In genomic region chr12:115037830-115038229, GRCh38 we compare ENCODE assay signal across 19 cellular contexts.
"Had no signal": no experiment of that assay in that cellular context is flagged by ENCODE, and none has a peak within 500 bp of the region (broad histone marks: within the 10 kb centered on the region; RNA-seq: fewer than 3 reads in every experiment).

No MANE protein-coding gene starts in this region.

- ATAC-seq: activated naive CD4-positive, alpha-beta T cell treated with anti-CD3 and anti-CD28 coated beads, Interleukin-2, amount 50 U/mL, for 72 hours; activated T-cell treated with anti-CD3 and anti-CD28 coated beads, Interleukin-2, amount 50 U/mL, for 72 hours; body of pancreas; pancreas had no signal

- H3K27me3 ChIP-seq: body of pancreas, pancreas, transverse colon had no signal

- H3K36me3 ChIP-seq: pancreas, transverse colon had no signal

- FAIRE-seq: pancreas had no signal

- H3K4me3 ChIP-seq: body of pancreas, pancreas, SK-N-MC, skin epidermis, transverse colon had no signal

- DNase-seq: activated CD4-positive, alpha-beta T cell treated with anti-CD3 and anti-CD28 coated beads, Interleukin-2, amount 10 ng/mL, durations not matched to agents 7 days and 5 days; activated CD8-positive, alpha-beta memory T cell treated with anti-CD3 and anti-CD28 coated beads, Interleukin-2, amount 50 U/mL, for 48 hours; activated gamma-delta T cell; activated T-cell treated with anti-CD3 and anti-CD28 coated beads, Interleukin-2, amount 50 U/mL, for 72 hours; amygdala; body of pancreas; effector memory CD4-positive, alpha-beta T cell; hypothalamus; pancreas; stimulated activated CD4-positive, alpha-beta T cell treated with anti-CD3 and anti-CD28 coated beads, Interleukin-4, amount 100 ng/mL, for 24 hours; stimulated activated naive CD4-positive, alpha-beta T cell; substantia nigra; T-helper 9 cell; transverse colon had no signal

- H3K27me3 Mint-ChIP-seq: activated CD4-positive, alpha-beta T cell treated with anti-CD3 and anti-CD28 coated beads, Interleukin-2, amount 10 ng/mL, durations not matched to agents 7 days and 5 days; dendritic cell treated with granulocyte-macrophage colony-stimulating factor and Interleukin-4, amounts not matched to agents 40 ng/mL and 50 ng/mL, for 4 days had no signal

- H3K4me1 ChIP-seq: body of pancreas, pancreas, transverse colon had no signal

- H3K9me3 ChIP-seq: body of pancreas, pancreas, transverse colon had no signal

- H3K4me1 Mint-ChIP-seq: activated CD4-positive, alpha-beta T cell treated with anti-CD3 and anti-CD28 coated beads, Interleukin-2, amount 10 ng/mL, durations not matched to agents 7 days and 5 days had no signal

- H3K27ac ChIP-seq: body of pancreas, pancreas, SK-N-MC, skin epidermis, transverse colon had no signal

- H3K9me3 Mint-ChIP-seq: dendritic cell treated with granulocyte-macrophage colony-stimulating factor and Interleukin-4, amounts not matched to agents 40 ng/mL and 50 ng/mL, for 4 days had no signal

- H3K4me3 Mint-ChIP-seq: activated CD4-positive, alpha-beta T cell treated with anti-CD3 and anti-CD28 coated beads, Interleukin-2, amount 10 ng/mL, durations not matched to agents 7 days and 5 days; activated T-cell treated with anti-CD3 and anti-CD28 coated beads, Interleukin-2, amount 50 U/mL, for 72 hours; dendritic cell treated with granulocyte-macrophage colony-stimulating factor and Interleukin-4, amounts not matched to agents 40 ng/mL and 50 ng/mL, for 4 days; neural crest cell had no signal

- H3K27ac Mint-ChIP-seq: activated CD4-positive, alpha-beta T cell treated with anti-CD3 and anti-CD28 coated beads, Interleukin-2, amount 10 ng/mL, durations not matched to agents 7 days and 5 days; activated naive CD4-positive, alpha-beta T cell treated with anti-CD3 and anti-CD28 coated beads, Interleukin-2, amount 50 U/mL, for 72 hours; activated T-cell treated with anti-CD3 and anti-CD28 coated beads, Interleukin-2, amount 50 U/mL, for 72 hours; dendritic cell treated with granulocyte-macrophage colony-stimulating factor and Interleukin-4, amounts not matched to agents 40 ng/mL and 50 ng/mL, for 4 days had no signal
